In genomic region chr7:13749666-13750065, GRCh38 we compare ENCODE assay signal across 19 cellular contexts.
A peak's percentile ranks its signal among the peaks of the same experiment; 100 is the strongest.
DNase-seq lines count a peak whose midpoint lies in the region; ATAC-seq lines count a peak whose summit lies in the region.
"Had no signal": no experiment of that assay in that cellular context is flagged by ENCODE, and none has a peak within 500 bp of the region (broad histone marks: within the 10 kb centered on the region; RNA-seq: fewer than 3 reads in every experiment).

No MANE protein-coding gene starts in this region.

- ATAC-seq in GM19324 (IDR thresholded peaks at IDR 0.05; ENCODE audit: low FRiP score, unreplicated experiment) = no peak
- ATAC-seq: GM12878, K562 had no signal

- peak; percentile 98 for DNase-seq in G401 (ENCODE audit: low spot score)
- DNase-seq in NCI-H69 (lab: John Stamatoyannopoulos, UW) = peak; percentile 32
- DNase-seq in cerebellum (ENCODE audit: low spot score) = peak; percentile 58
- DNase-seq in SW 1271 (lab: John Stamatoyannopoulos, UW) = no peak
- no peak for DNase-seq in KBM-7
- no peak for DNase-seq in NCI-H524 (lab: John Stamatoyannopoulos, UW)
- DNase-seq: ACHN; BE2C; CD4-positive, CD25-positive, alpha-beta regulatory T cell; CD8-positive, alpha-beta memory T cell; DMS153; DMS79; GF-D8; HCEC 1CT; HFFc6; IMR-90 had no signal

- in situ Hi-C loops in G401 (cut with HindIII; ENCODE audit: low sequenced_read_pairs) = no loop called here
- in situ Hi-C loops in KBM-7 (cut with MboI; ENCODE audit: low pct_unique_long_range_greater_than_20kb, low sequenced_read_pairs) = no loop called here

Comparison
In these comparisons a context has a peak if more than half of its experiments do, and no peak if none do; other contexts are left out.
1. DNase-seq: peak in G401 (single experiment), NCI-H69 (single experiment) and cerebellum (single experiment); none in SW 1271 (0 of 2), KBM-7 (single experiment) and NCI-H524 (0 of 2).